ENCODE assay signal across 1 cellular context in genomic region chr11:65040520-65041205, GRCh38.
TF ChIP-seq lines count a peak whose summit lies in the region.

No MANE protein-coding gene starts in this region.

TF ChIP-seq in IMR-90, 13 proteins besides CTCF, POLR2A, EP300 and RAD21 (continued from another document):
- TF ChIP-seq USF2 (IDR thresholded peaks at IDR 0.05; ENCODE audit: low read depth, low read length), result peak; percentile 3; the same call in 1 of the 2 replicates
